18 cellular contexts compared by ENCODE assay signal in the genomic region with DNA sequence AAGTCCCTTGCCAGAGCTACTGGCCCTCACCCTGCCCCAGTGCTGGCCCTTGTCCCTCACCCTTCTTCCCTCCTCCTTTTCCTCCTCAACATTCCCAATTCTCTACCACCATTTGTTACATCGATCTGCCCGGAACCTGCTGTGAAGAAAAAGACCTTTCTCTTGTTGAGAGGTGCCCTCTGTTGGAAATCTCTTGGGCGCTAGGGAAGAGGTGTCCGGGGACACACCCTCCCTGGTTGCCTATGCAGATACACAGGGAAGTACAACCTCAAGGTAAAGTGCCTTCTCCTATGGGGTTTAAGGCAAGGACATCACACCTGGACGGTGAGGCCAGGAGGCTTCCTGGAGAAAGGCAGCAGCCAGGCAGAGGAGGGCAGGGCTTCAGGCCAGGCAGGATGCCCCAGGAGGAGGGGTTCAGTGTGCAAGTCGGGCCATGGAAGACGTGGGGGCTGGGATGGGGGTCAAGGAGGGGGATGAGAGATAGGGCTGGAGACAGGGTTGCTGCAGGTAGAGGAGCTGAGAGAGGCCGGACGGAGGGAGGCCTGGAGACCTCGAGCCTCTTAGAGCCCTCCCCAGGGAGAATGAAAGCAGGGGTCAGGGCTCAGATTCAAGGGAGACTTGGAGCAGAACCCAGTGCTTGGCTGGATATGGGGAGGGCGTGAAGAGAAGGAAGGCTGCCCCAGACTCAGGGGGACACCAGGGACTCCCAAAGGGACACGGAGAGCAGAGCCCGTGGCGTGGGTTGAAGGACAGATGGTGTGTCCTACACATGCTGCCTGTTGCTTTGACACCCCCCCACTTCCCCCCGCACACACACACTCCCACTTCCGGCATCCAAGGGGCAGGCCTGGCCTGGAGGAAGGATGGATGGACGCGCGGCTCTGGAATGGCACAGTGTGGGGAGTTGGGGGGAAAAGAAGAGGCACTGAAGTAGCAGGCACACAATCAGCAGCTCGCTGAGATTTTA. TPM values are rescaled to one million over a fixed set of nuclear protein-coding genes. Genes with fewer than 3 reads are reported as not detected.
"Had no signal": no experiment of that assay in that cellular context is flagged by ENCODE, and none has a peak within 500 bp of the region (broad histone marks: within the 10 kb centered on the region; RNA-seq: fewer than 3 reads in every experiment).

No MANE protein-coding gene starts in this region.

- H3K4me3 ChIP-seq: adrenal gland, breast epithelium, esophagus muscularis mucosa, gastrocnemius medialis, left ventricle myocardium inferior, tibial artery had no signal

- H3K9me3 ChIP-seq: adrenal gland, breast epithelium, esophagus muscularis mucosa, gastrocnemius medialis, left ventricle myocardium inferior, tibial artery had no signal

- ATAC-seq: activated T-cell treated with anti-CD3 and anti-CD28 coated beads, Interleukin-2, amount 50 U/mL, for 4 hours; gastrocnemius medialis; stimulated activated naive CD8-positive, alpha-beta T cell treated with anti-CD3 and anti-CD28 coated beads, Interleukin-15, amount 100 ng/mL, for 72 hours; WTC11 had no signal

- FAIRE-seq: colon, urothelium cell line had no signal

- H3K27ac ChIP-seq: adrenal gland, breast epithelium, esophagus muscularis mucosa, gastrocnemius medialis, left ventricle myocardium inferior, tibial artery had no signal

- H3K27me3 ChIP-seq: breast epithelium, tibial artery had no signal

- DNase-seq: activated CD8-positive, alpha-beta memory T cell treated with anti-CD3 and anti-CD28 coated beads, Interleukin-2, amount 50 U/mL, for 48 hours; activated naive CD4-positive, alpha-beta T cell; activated T-cell treated with anti-CD3 and anti-CD28 coated beads, Interleukin-2, amount 50 U/mL, for 4 hours; adrenal gland; gastrocnemius medialis; hippocampal formation; kidney glomerular epithelial cell; left ventricle myocardium inferior; nephron progenitor cell; stimulated activated naive CD8-positive, alpha-beta T cell treated with anti-CD3 and anti-CD28 coated beads, Interleukin-15, amount 100 ng/mL, for 72 hours; T1000; tibial artery had no signal

- H3K4me1 ChIP-seq: adrenal gland, gastrocnemius medialis had no signal

- H3K36me3 ChIP-seq: adrenal gland, breast epithelium, esophagus muscularis mucosa, gastrocnemius medialis, left ventricle myocardium inferior, tibial artery had no signal

RNA-seq across cellular contexts. Expression of gene RIPK4, which starts 44.5 kb away (rescaled TPM):
- total RNA-seq: activated T-helper 2 cell treated with anti-CD3 and anti-CD28 coated beads, Interferon-gamma antibody, Interleukin-2, Interleukin-4, amounts not matched to agents 10 μg/mL and 5 μg/mL and 100 μg/mL, durations not matched to agents 14 hours and 24 hours and 36 hours had no signal
